In genomic region chr2:78845786-78846185, GRCh38 we compare ENCODE assay signal across 25 cellular contexts.
"Had no signal": no experiment of that assay in that cellular context is flagged by ENCODE, and none has a peak within 500 bp of the region (broad histone marks: within the 10 kb centered on the region; RNA-seq: fewer than 3 reads in every experiment).

No MANE protein-coding gene starts in this region.

- H2AFZ ChIP-seq: neural progenitor cell, parathyroid adenoma had no signal

- ATAC-seq: foreskin keratinocyte; heart right ventricle; left cardiac atrium; left lung; naive thymus-derived CD4-positive, alpha-beta T cell; sciatic nerve; stimulated activated effector memory CD8-positive, alpha-beta T cell treated with anti-CD3 and anti-CD28 coated beads, Interleukin-12 subunit alpha, Interleukin-12 subunit beta, amount 100 ng/mL, for 72 hours had no signal

- H3K9ac ChIP-seq: neural progenitor cell, parathyroid adenoma had no signal

- H3K4me1 ChIP-seq: esophagus muscularis mucosa, foreskin keratinocyte, heart right ventricle, left lung, neural progenitor cell, parathyroid adenoma, right atrium auricular region, stomach, thyroid gland, vagina had no signal

- H3K27ac ChIP-seq: esophagus muscularis mucosa, foreskin keratinocyte, heart right ventricle, left lung, neural progenitor cell, parathyroid adenoma, right atrium auricular region, stomach, thyroid gland, vagina had no signal

- FAIRE-seq: islet of Langerhans had no signal

- H3K4me3 ChIP-seq: esophagus muscularis mucosa, heart right ventricle, left lung, neural progenitor cell, right atrium auricular region, stomach, thyroid gland, vagina had no signal

- H3K4me2 ChIP-seq: neural progenitor cell had no signal

- H3K79me2 ChIP-seq: parathyroid adenoma had no signal

- H3K9me3 ChIP-seq: esophagus muscularis mucosa, left lung, right atrium auricular region, stomach, thyroid gland, vagina had no signal

- H3K27me3 ChIP-seq: esophagus muscularis mucosa, foreskin keratinocyte, heart right ventricle, left lung, neural progenitor cell, right atrium auricular region, stomach, thyroid gland, vagina had no signal

- DNase-seq: effector CD8-positive, alpha-beta T cell; endodermal cell; foreskin keratinocyte; glutamatergic neuron; heart right ventricle; hippocampal formation; left cardiac atrium; left lung; mesendoderm; midbrain; naive thymus-derived CD4-positive, alpha-beta T cell; stimulated activated CD4-positive, alpha-beta T cell treated with anti-CD3 and anti-CD28 coated beads, Interleukin-2, amount 100 ng/mL, for 24 hours; stimulated activated CD4-positive, alpha-beta T cell treated with anti-CD3 and anti-CD28 coated beads, Interleukin-4, amount 100 ng/mL, for 24 hours; stimulated activated naive CD4-positive, alpha-beta T cell treated with Interleukin-2 at 50 U/mL for 16 hours; stomach; thyroid gland; trophoblast cell had no signal

- H3K36me3 ChIP-seq: esophagus muscularis mucosa, heart right ventricle, left lung, neural progenitor cell, right atrium auricular region, stomach, thyroid gland, vagina had no signal
